In genomic region chr6:13445005-13445743, GRCh38 we compare ENCODE assay signal across 8 cellular contexts. TPM values are rescaled to one million over a fixed set of nuclear protein-coding genes. Genes with fewer than 3 reads are reported as not detected.
DNase-seq lines count a peak whose midpoint lies in the region; ATAC-seq, FAIRE-seq and TF ChIP-seq lines count a peak whose summit lies in the region.

No MANE protein-coding gene starts in this region.

- peak; percentile 55 for DNase-seq in activated naive CD4-positive, alpha-beta T cell treated with anti-CD3 and anti-CD28 coated beads for 36 hours
- DNase-seq in activated naive CD4-positive, alpha-beta T cell treated with anti-CD3 and anti-CD28 coated beads, Interleukin-2, amount 10 ng/mL, durations not matched to agents 7 days and 5 days = no peak
- DNase-seq in NCI-H69 (lab: John Stamatoyannopoulos, UW) = peak; percentile 97
- DNase-seq in fibroblast of gingiva (ENCODE audit: low read depth) = peak; percentile 66
- peak; percentile 52 to 89 (median 78) for DNase-seq in pancreas
- DNase-seq in HK-2 (ENCODE audit: unreplicated experiment) = no peak

- FAIRE-seq in pancreas (lab: Jason Lieb, UNC) = no peak

- CTCF ChIA-PET in activated naive CD4-positive, alpha-beta T cell treated with anti-CD3 and anti-CD28 coated beads for 36 hours (lab: Charles Lee) = interaction anchor here (0.8 kb wide), 1 partner anchor 104 kb away, joined by 3 read pairs; no protein-coding TSS in a partner anchor
- CTCF ChIA-PET in activated naive CD4-positive, alpha-beta T cell treated with anti-CD3 and anti-CD28 coated beads, Interleukin-2, amount 10 ng/mL, durations not matched to agents 7 days and 5 days (lab: Charles Lee) = interaction anchor here (2.8 kb wide), 1 partner anchor 17 kb away, joined by 7 read pairs; no protein-coding TSS in a partner anchor

- H3K27ac ChIP-seq in pancreas = no peak overlapping the region

- no peaks in the 10 kb centered on the region for H3K36me3 ChIP-seq in pancreas

- H3K4me3 Mint-ChIP-seq in activated naive CD4-positive, alpha-beta T cell treated with anti-CD3 and anti-CD28 coated beads for 36 hours = no peak overlapping the region
- no peak overlapping the region for H3K4me3 Mint-ChIP-seq in activated naive CD4-positive, alpha-beta T cell treated with anti-CD3 and anti-CD28 coated beads, Interleukin-2, amount 10 ng/mL, durations not matched to agents 7 days and 5 days

- H3K9me3 Mint-ChIP-seq in activated naive CD4-positive, alpha-beta T cell treated with anti-CD3 and anti-CD28 coated beads for 36 hours = peaks cover 5% of the 10 kb centered on the region
- H3K9me3 Mint-ChIP-seq in activated naive CD4-positive, alpha-beta T cell treated with anti-CD3 and anti-CD28 coated beads, Interleukin-2, amount 10 ng/mL, durations not matched to agents 7 days and 5 days = peaks cover 2% of the 10 kb centered on the region

- 12 to 15% methylated on average over 9 of the region's 9 CpGs for WGBS in pancreas, 2 donors

- peak; percentile 71 to 81 (median 76) for ATAC-seq in pancreas
- ATAC-seq in HG02623 (IDR thresholded peaks at IDR 0.05; ENCODE audit: unreplicated experiment) = no peak
- no peak for ATAC-seq in GM21619 (IDR thresholded peaks at IDR 0.05; ENCODE audit: unreplicated experiment)

- H3K27ac Mint-ChIP-seq in activated naive CD4-positive, alpha-beta T cell treated with anti-CD3 and anti-CD28 coated beads for 36 hours = no peak overlapping the region
- no peak overlapping the region for H3K27ac Mint-ChIP-seq in activated naive CD4-positive, alpha-beta T cell treated with anti-CD3 and anti-CD28 coated beads, Interleukin-2, amount 10 ng/mL, durations not matched to agents 7 days and 5 days

- no peaks in the 10 kb centered on the region for H3K9me3 ChIP-seq in pancreas

- no peak for TF ChIP-seq CTCF in pancreas (IDR thresholded peaks at IDR 0.05)

- H3K27me3 ChIP-seq in pancreas = no peaks in the 10 kb centered on the region

- intact Hi-C loops in activated naive CD4-positive, alpha-beta T cell treated with anti-CD3 and anti-CD28 coated beads for 36 hours (cut with micrococcal nuclease) = no loop called here
- intact Hi-C loops in pancreas (cut with DNase I) = no loop called here

- H3K4me3 ChIP-seq in pancreas = no peak overlapping the region

- H3K4me1 ChIP-seq in pancreas = peaks cover 0 to 7% (median 0%) of the 10 kb centered on the region in 3 donors

- peaks cover 22% of the 10 kb centered on the region for H3K4me1 Mint-ChIP-seq in activated naive CD4-positive, alpha-beta T cell treated with anti-CD3 and anti-CD28 coated beads for 36 hours (ENCODE audit: low read depth)
- H3K4me1 Mint-ChIP-seq in activated naive CD4-positive, alpha-beta T cell treated with anti-CD3 and anti-CD28 coated beads, Interleukin-2, amount 10 ng/mL, durations not matched to agents 7 days and 5 days = peaks cover 21% of the 10 kb centered on the region

- H3K36me3 Mint-ChIP-seq in activated naive CD4-positive, alpha-beta T cell treated with anti-CD3 and anti-CD28 coated beads for 36 hours (ENCODE audit: low read depth) = peaks cover 2% of the 10 kb centered on the region
- H3K36me3 Mint-ChIP-seq in activated naive CD4-positive, alpha-beta T cell treated with anti-CD3 and anti-CD28 coated beads, Interleukin-2, amount 10 ng/mL, durations not matched to agents 7 days and 5 days = no peaks in the 10 kb centered on the region

- no peaks in the 10 kb centered on the region for H3K27me3 Mint-ChIP-seq in activated naive CD4-positive, alpha-beta T cell treated with anti-CD3 and anti-CD28 coated beads for 36 hours (ENCODE audit: low read depth)
- peaks cover 3% of the 10 kb centered on the region for H3K27me3 Mint-ChIP-seq in activated naive CD4-positive, alpha-beta T cell treated with anti-CD3 and anti-CD28 coated beads, Interleukin-2, amount 10 ng/mL, durations not matched to agents 7 days and 5 days

RNA-seq across cellular contexts. Expression of gene GFOD1, which starts 42.2 kb away (rescaled TPM):
- 1 to 10 TPM; 3.7 to 4.2 TPM for total RNA-seq in activated naive CD4-positive, alpha-beta T cell treated with anti-CD3 and anti-CD28 coated beads for 36 hours
- 1 to 10 TPM; 1.5 to 2.7 (median 2.1) TPM for total RNA-seq in pancreas
- polyA plus RNA-seq in pancreas = 1 to 10 TPM; 1.4 to 2.2 TPM

Comparison
In these comparisons a context has a peak if more than half of its experiments do, and no peak if none do; other contexts are left out.
1. DNase-seq: peak in activated naive CD4-positive, alpha-beta T cell treated with anti-CD3 and anti-CD28 coated beads for 36 hours (single experiment), NCI-H69 (single experiment), fibroblast of gingiva (single experiment) and pancreas (6 of 6); none in activated naive CD4-positive, alpha-beta T cell treated with anti-CD3 and anti-CD28 coated beads, Interleukin-2, amount 10 ng/mL, durations not matched to agents 7 days and 5 days (single experiment) and HK-2 (single experiment).
2. ATAC-seq: peak in pancreas (4 of 4); none in HG02623 (single experiment) and GM21619 (single experiment).